ENCODE assay signal across 18 cellular contexts in the genomic region with DNA sequence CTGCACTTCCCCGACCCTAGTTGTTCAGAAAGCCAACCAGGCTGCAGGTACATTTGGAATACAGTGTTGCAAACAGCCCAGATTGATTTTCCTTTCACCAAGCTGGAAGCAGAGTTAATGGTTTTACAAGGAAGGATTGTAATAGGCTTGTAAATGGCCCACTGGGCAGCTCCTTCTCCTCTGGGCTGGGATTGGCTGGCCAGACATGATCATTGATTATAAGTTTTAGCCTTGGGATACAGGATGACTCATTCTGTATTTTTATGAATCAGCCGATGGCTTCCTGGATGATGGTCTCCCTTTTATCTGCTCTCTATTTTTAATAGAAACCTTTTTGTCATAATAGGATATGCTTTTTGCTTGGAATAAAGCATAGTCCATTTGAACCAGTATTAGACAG. TPM values are rescaled to one million over a fixed set of nuclear protein-coding genes. Genes with fewer than 3 reads are reported as not detected.
"Had no signal": no experiment of that assay in that cellular context is flagged by ENCODE, and none has a peak within 500 bp of the region (broad histone marks: within the 10 kb centered on the region; RNA-seq: fewer than 3 reads in every experiment).

No MANE protein-coding gene starts in this region.

- H3K4me3 ChIP-seq: cardiac muscle cell, hepatocyte, right lobe of liver, upper lobe of left lung had no signal

- H2AFZ ChIP-seq: hepatocyte had no signal

- DNase-seq: activated CD4-positive, alpha-beta T cell treated with anti-CD3 and anti-CD28 coated beads for 1 hour; activated CD4-positive, alpha-beta T cell treated with anti-CD3 and anti-CD28 coated beads, Interleukin-2, amount 50 U/mL, for 4 hours; activated naive CD4-positive, alpha-beta T cell; activated T-cell treated with anti-CD3 and anti-CD28 coated beads for 4 hours; aorta; dorsolateral prefrontal cortex; kidney; left ventricle myocardium superior; nephron progenitor cell; right lobe of liver; stimulated activated naive CD8-positive, alpha-beta T cell treated with anti-CD3 and anti-CD28 coated beads, Interleukin-15, amount 100 ng/mL, for 72 hours; T-cell; T-helper 9 cell; upper lobe of left lung had no signal

- FAIRE-seq: kidney had no signal

- H3K36me3 ChIP-seq: cardiac muscle cell, right lobe of liver, upper lobe of left lung had no signal

- H3K27ac ChIP-seq: cardiac muscle cell, dorsolateral prefrontal cortex, hepatocyte, right lobe of liver, upper lobe of left lung had no signal

- ATAC-seq: esophagus mucosa; left ventricle myocardium superior; stimulated activated naive CD8-positive, alpha-beta T cell treated with anti-CD3 and anti-CD28 coated beads, Interleukin-15, amount 100 ng/mL, for 72 hours; T-cell had no signal

- H3K9me3 ChIP-seq: right lobe of liver, upper lobe of left lung had no signal

- H3K79me2 ChIP-seq: hepatocyte had no signal

- H3K4me2 ChIP-seq: hepatocyte had no signal

RNA-seq across cellular contexts. Expression of a gene that starts 2.6 kb away (rescaled TPM):
- total RNA-seq: osteocyte had no signal
